In the genomic region with DNA sequence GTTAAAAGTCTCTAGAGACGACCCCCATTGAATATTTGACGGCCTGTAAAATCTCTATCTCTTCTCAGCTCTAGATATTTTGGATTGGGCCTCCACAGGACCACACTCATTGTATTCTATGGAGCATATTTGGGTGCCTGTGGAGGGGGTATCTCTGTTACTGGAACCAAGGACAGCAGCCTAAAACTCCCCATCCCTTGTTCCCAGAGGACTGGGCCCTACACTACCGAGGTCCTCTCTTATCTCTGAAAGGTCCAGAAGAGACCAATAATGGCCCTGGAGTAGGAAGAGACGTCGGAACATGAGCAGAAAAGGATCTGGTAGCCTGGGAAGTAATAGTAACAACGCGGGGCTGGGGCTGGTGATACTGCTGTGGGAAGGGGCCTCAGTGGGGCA, we compare ENCODE assay signal across 8 cellular contexts. TPM values are rescaled to one million over a fixed set of nuclear protein-coding genes. Genes with fewer than 3 reads are reported as not detected.
DNase-seq lines count a peak whose midpoint lies in the region; ATAC-seq and TF ChIP-seq lines count a peak whose summit lies in the region.

No MANE protein-coding gene starts in this region.

- H3K27ac ChIP-seq in Panc1 (ENCODE audit: low read length): peak overlapping the region; percentile 87
- H3K27ac ChIP-seq in rectal smooth muscle tissue (ENCODE audit: low read depth, low read length): peak overlapping the region; percentile 96

- CTCF ChIA-PET in Panc1 (lab: Charles Lee): no interaction called here

- intact Hi-C loops in Panc1 (cut with micrococcal nuclease; ENCODE audit: unreplicated experiment): no loop called here

- H3K4me1 ChIP-seq in Panc1 (ENCODE audit: control insufficient read depth, insufficient read depth, low read length) (peaks cover 31% of the 10 kb centered on the region), rectal smooth muscle tissue (ENCODE audit: control insufficient read depth, insufficient read depth, low read length) (peaks cover 20% of the 10 kb centered on the region)

- in situ Hi-C loops in Panc1 (cut with HindIII; ENCODE audit: low pct_unique_long_range_greater_than_20kb, low sequenced_read_pairs): no loop called here

- DNase-seq in Panc1 (ENCODE audit: low read depth, low spot score): no peak
- DNase-seq in fibroblast of mammary gland (ENCODE audit: low read depth): no peak
- no peak for DNase-seq in AG08395 (ENCODE audit: low spot score)
- DNase-seq in DMS79 treated with DMSO at 0.1 percent for 48 hours (lab: John Stamatoyannopoulos, UW): no peak
- DNase-seq in kidney glomerular epithelial cell (lab: John Stamatoyannopoulos, UW): no peak

- H3K9me3 ChIP-seq in Panc1 (ENCODE audit: control insufficient read depth, insufficient read depth, low read depth, low read length): no peaks in the 10 kb centered on the region

- ATAC-seq in GM18498 (IDR thresholded peaks at IDR 0.05; ENCODE audit: unreplicated experiment) (peak; percentile 3), Panc1 (no peak), GM21825 (IDR thresholded peaks at IDR 0.05; ENCODE audit: unreplicated experiment) (no peak)

- POLR2A ChIA-PET in Panc1 (lab: Charles Lee): interaction anchor here (0.5 to 0.7 kb wide), 4 partner anchors 10 to 128 kb away, joined by 3 to 7 read pairs (median 4); no protein-coding TSS in a partner anchor

- peaks cover 4% of the 10 kb centered on the region for H3K36me3 ChIP-seq in Panc1 (ENCODE audit: control insufficient read depth, insufficient read depth, low read length)
- H3K36me3 ChIP-seq in rectal smooth muscle tissue (ENCODE audit: control insufficient read depth, insufficient read depth, low read length): no peaks in the 10 kb centered on the region

- no peaks in the 10 kb centered on the region for H3K27me3 ChIP-seq in Panc1 (ENCODE audit: control insufficient read depth, insufficient read depth, low read length)
- no peaks in the 10 kb centered on the region for H3K27me3 ChIP-seq in rectal smooth muscle tissue (ENCODE audit: control insufficient read depth, insufficient read depth, low read length)

- BruUV-seq in Panc1 (replicated peaks; lab: Mats Ljungman, UMichigan): no TSS peak

- TF ChIP-seq CTCF in Panc1 (IDR thresholded peaks at IDR 0.05) (no peak), fibroblast of mammary gland (conservative IDR thresholded peaks at IDR 0.05; ENCODE audit: control insufficient read depth, insufficient read depth, low read depth, low read length) (no peak)

- H3K9ac ChIP-seq in rectal smooth muscle tissue (ENCODE audit: low read length): peak overlapping the region; percentile 99

- H3K4me3 ChIP-seq in Panc1 (ENCODE audit: low read depth in 2 of 2, low read length in 2 of 2): peak overlapping the region; percentile 89 to 95
- H3K4me3 ChIP-seq in fibroblast of mammary gland (ENCODE audit: control insufficient read depth, low read depth, low read length): peak overlapping the region; percentile 89
- peak overlapping the region; percentile 98 for H3K4me3 ChIP-seq in rectal smooth muscle tissue (ENCODE audit: low read length)

RNA-seq across cellular contexts. Expression of gene HPS4, which starts 0.5 kb away (rescaled TPM):
- total RNA-seq in Panc1 (2021; ENCODE audit: unreplicated experiment): 26.2 TPM
- 14.4 TPM for polyA plus RNA-seq in Panc1 (2012; ENCODE audit: insufficient read length)

RNA-seq across cellular contexts. Expression of gene SRRD, which starts 0.6 kb away (rescaled TPM):
- 21.9 TPM for total RNA-seq in Panc1 (2021; ENCODE audit: unreplicated experiment)
- 9.2 TPM for polyA plus RNA-seq in Panc1 (2012; ENCODE audit: insufficient read length)

RNA-seq across cellular contexts. Expression of gene TFIP11, which starts 29.2 kb away (rescaled TPM):
- 29.8 TPM for total RNA-seq in Panc1 (2021; ENCODE audit: unreplicated experiment)
- 34.5 TPM for polyA plus RNA-seq in Panc1 (2012; ENCODE audit: insufficient read length)

RNA-seq across cellular contexts. Expression of gene ASPHD2, which starts 54.0 kb away (rescaled TPM):
- 0.15 TPM for total RNA-seq in Panc1 (2021; ENCODE audit: unreplicated experiment)
- polyA plus RNA-seq in Panc1 (2012; ENCODE audit: insufficient read length): 0.38 TPM
